ENCODE assay signal across 23 cellular contexts in the genomic region with DNA sequence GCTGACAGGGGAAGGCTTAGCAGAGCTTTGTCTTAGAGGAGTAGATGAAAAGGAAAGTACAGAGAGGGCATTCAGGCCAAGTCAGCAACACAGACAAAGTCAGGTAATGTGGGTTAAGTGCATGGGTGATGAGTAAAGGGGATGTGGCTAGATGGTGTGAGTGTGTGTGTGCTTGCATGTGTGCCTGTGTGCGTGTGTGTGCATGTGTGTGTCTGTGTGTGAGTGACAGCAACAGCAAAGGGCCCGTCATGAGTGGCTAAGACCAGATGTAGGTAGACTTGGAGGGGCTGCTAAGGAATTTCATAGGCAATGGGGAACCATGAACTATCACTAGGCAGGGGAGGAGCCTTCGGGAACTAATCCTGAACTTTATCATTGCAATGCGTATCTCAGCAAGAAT. TPM values are rescaled to one million over a fixed set of nuclear protein-coding genes. Genes with fewer than 3 reads are reported as not detected.
DNase-seq lines count a peak whose midpoint lies in the region; ATAC-seq, FAIRE-seq and TF ChIP-seq lines count a peak whose summit lies in the region.
"Had no signal": no experiment of that assay in that cellular context is flagged by ENCODE, and none has a peak within 500 bp of the region (broad histone marks: within the 10 kb centered on the region; RNA-seq: fewer than 3 reads in every experiment).

No MANE protein-coding gene starts in this region.

- H3K4me1 ChIP-seq in mammary epithelial cell (ENCODE audit: insufficient read depth, low read length) (no peaks in the 10 kb centered on the region), breast epithelium (no peaks in the 10 kb centered on the region), H1 (replicated peaks in 1 of 4; ENCODE audit: control insufficient read depth in 3 of 4, insufficient read depth in 4 of 4, low read length in 3 of 4) (peaks cover 0 to 25% (median 13%) of the 10 kb centered on the region in 4 experiments; a peak in 6 of 7 replicates), mesendoderm (ENCODE audit: control insufficient read depth, low read depth, low read length) (peaks cover 11% of the 10 kb centered on the region)
- H3K4me1 ChIP-seq: A549 had no signal

- no peak for ATAC-seq in GM18858 (IDR thresholded peaks at IDR 0.05; ENCODE audit: unreplicated experiment)
- ATAC-seq: A549, HCT116, HepG2 had no signal

- 77% methylated on average over 4 of the region's 4 CpGs for WGBS in mammary epithelial cell (ENCODE audit: low coverage, missing lambda C conversion rate)
- WGBS in H1 (ENCODE audit: extremely low coverage in 1 of 2, insufficient coverage in 1 of 2, insufficient read length in 1 of 2, insufficient replicate concordance in 2 of 2, low coverage in 1 of 2, low lambda C conversion rate in 2 of 2, missing lambda C conversion rate in 1 of 2), 2 experiments, result 90% methylated on average over 4 of the region's 4 CpGs; no CpG with 5 or more reads in 1 of the 2 experiments
- WGBS in mesendoderm (ENCODE audit: extremely low coverage, insufficient coverage, low lambda C conversion rate), result no CpG with 5 or more reads among the region's 4 CpGs

- no peak for TF ChIP-seq EP300 in H1 (IDR thresholded peaks at IDR 0.05; ENCODE audit: borderline replicate concordance in 1 of 2, low read depth in 2 of 2, low read length in 2 of 2)

- H4K91ac ChIP-seq in H1 (replicated peaks; ENCODE audit: insufficient read length, low read length), result peak overlapping the region; percentile 49

- H4K20me1 ChIP-seq in mammary epithelial cell (ENCODE audit: insufficient read depth, low read length) (peaks cover 2% of the 10 kb centered on the region), H1 (replicated peaks in 1 of 2; ENCODE audit: control insufficient read depth in 1 of 2, insufficient read depth in 2 of 2, low read length in 2 of 2) (peaks cover 1 to 6% of the 10 kb centered on the region in 2 experiments)

- TF ChIP-seq CTCF in mammary epithelial cell (conservative IDR thresholded peaks at IDR 0.05 in 1 of 2, IDR thresholded peaks at IDR 0.05 in 1 of 2; ENCODE audit: extremely low read depth in 1 of 2, insufficient read depth in 1 of 2, low read depth in 1 of 2, low read length in 2 of 2) (no peak), breast epithelium (IDR thresholded peaks at IDR 0.05) (no peak), H1 (IDR thresholded peaks at IDR 0.05; ENCODE audit: control extremely low read depth in 1 of 3, insufficient read depth in 1 of 3, low read depth in 1 of 3, low read length in 3 of 3) (no peak)

- H3K23me2 ChIP-seq in H1 (ENCODE audit: low read depth, low read length), result peaks cover 13% of the 10 kb centered on the region; the same call in 1 of the 2 replicates

- TF ChIP-seq POLR2A in breast epithelium (IDR thresholded peaks at IDR 0.05) (no peak), H1 (IDR thresholded peaks at IDR 0.05; ENCODE audit: control extremely low read depth in 1 of 2, low read depth in 2 of 2, low read length in 2 of 2) (no peak)

- peak overlapping the region; percentile 24; the same call in 1 of the 2 replicates for H3K18ac ChIP-seq in H1 (ENCODE audit: extremely low read depth, low read length)
- H3K18ac ChIP-seq in mesendoderm (ENCODE audit: low read length), result no peak overlapping the region

- no peak overlapping the region for H3K23ac ChIP-seq in H1 (ENCODE audit: insufficient read length)
- peak overlapping the region; percentile 11 for H3K23ac ChIP-seq in mesendoderm (ENCODE audit: low read length)

- peak overlapping the region; percentile 72; the same call in 1 of the 2 replicates for H2BK12ac ChIP-seq in H1 (ENCODE audit: low read depth, low read length)

- in situ Hi-C loops in mammary epithelial cell (cut with MboI; ENCODE audit: low sequenced_read_pairs in 2 of 2), result no loop called here

- no peak overlapping the region for H2BK20ac ChIP-seq in H1 (ENCODE audit: low read length)

- no peak overlapping the region; the same call in 1 of the 2 replicates for H2BK5ac ChIP-seq in H1 (ENCODE audit: low read depth, low read length)
- peak overlapping the region; percentile 14 for H2BK5ac ChIP-seq in mesendoderm (ENCODE audit: low read length)

- H3K27ac ChIP-seq in mammary epithelial cell (ENCODE audit: insufficient read depth, low read depth, low read length), result no peak overlapping the region
- H3K27ac ChIP-seq in breast epithelium, result no peak overlapping the region
- no peak overlapping the region for H3K27ac ChIP-seq in H1 (ENCODE audit: low read depth, low read length)
- H3K27ac ChIP-seq in mesendoderm (ENCODE audit: low read depth, low read length), result no peak overlapping the region
- H3K27ac ChIP-seq: 22Rv1, A549, BLaER1, GM23248 had no signal

- H3K36me3 ChIP-seq in mammary epithelial cell (ENCODE audit: insufficient read depth, low read length) (no peaks in the 10 kb centered on the region), breast epithelium (no peaks in the 10 kb centered on the region), H1 (ENCODE audit: control insufficient read depth in 2 of 4, insufficient read depth in 4 of 4, low read length in 3 of 4) (no peaks in the 10 kb centered on the region), mesendoderm (ENCODE audit: control insufficient read depth, insufficient read depth, low read length) (no peaks in the 10 kb centered on the region)
- H3K36me3 ChIP-seq: BLaER1 had no signal

- H3K27me3 ChIP-seq in mammary epithelial cell (ENCODE audit: insufficient read depth, low read length) (no peaks in the 10 kb centered on the region), breast epithelium (peaks cover 5 to 44% of the 10 kb centered on the region in 2 donors), H1 (replicated peaks in 1 of 4; ENCODE audit: control insufficient read depth in 3 of 4, extremely low read depth in 1 of 4, insufficient read depth in 3 of 4, low read length in 3 of 4) (peaks cover 3 to 16% (median 15%) of the 10 kb centered on the region in 4 experiments), mesendoderm (ENCODE audit: insufficient read depth, low read length, poor library complexity) (no peaks in the 10 kb centered on the region)
- H3K27me3 ChIP-seq: BLaER1 had no signal

- no peak overlapping the region for H2BK15ac ChIP-seq in H1 (ENCODE audit: low read length)
- no peak overlapping the region for H2BK15ac ChIP-seq in mesendoderm (replicated peaks; ENCODE audit: low read depth)

- dilution Hi-C loops in mammary epithelial cell (cut with HindIII; ENCODE audit: low sequenced_read_pairs), result loop anchor here (5.0 to 10.0 kb wide), 2 partner anchors 96 to 347 kb away; no protein-coding TSS in a partner anchor

- 0 out of 2 replicates have a peak overlapping the region, but pooled peaks have one; percentile 16 for H2AK5ac ChIP-seq in H1 (ENCODE audit: low read depth, low read length)
- H2AK5ac ChIP-seq in mesendoderm (ENCODE audit: low read length), result no peak overlapping the region

- H3K9me3 ChIP-seq in mammary epithelial cell (replicated peaks; ENCODE audit: insufficient read depth, low read length) (no peaks in the 10 kb centered on the region), breast epithelium (no peaks in the 10 kb centered on the region), H1 (ENCODE audit: insufficient read depth in 2 of 2, low read depth in 1 of 2, low read length in 1 of 2) (no peaks in the 10 kb centered on the region)
- H3K9me3 ChIP-seq: A549, BLaER1 had no signal

- DNase-seq in mammary epithelial cell, result peak; percentile 12
- no peak for DNase-seq in breast epithelium (ENCODE audit: low spot score in 2 of 2)
- DNase-seq in H1 (ENCODE audit: low read depth in 1 of 2, low spot score in 2 of 2), result no peak
- peak; percentile 42 for DNase-seq in mesendoderm
- peak; percentile 23 for DNase-seq in posterior vena cava (ENCODE audit: low spot score)
- DNase-seq in SHP77 treated with DMSO at 0.1 percent for 48 hours (lab: John Stamatoyannopoulos, UW), result no peak
- DNase-seq in OCI-M2 (lab: John Stamatoyannopoulos, UW; ENCODE audit: unreplicated experiment), result no peak
- DNase-seq: CD4-positive, alpha-beta memory T cell; DMS153; DMS79; GDM1; GM23248 had no signal

- H3K4ac ChIP-seq in H1 (replicated peaks; ENCODE audit: insufficient read length, low read depth, low read length) (no peak overlapping the region), mesendoderm (ENCODE audit: low read depth, low read length) (no peak overlapping the region)

- H3K79me2 ChIP-seq in mammary epithelial cell (ENCODE audit: insufficient read depth, low read length) (no peaks in the 10 kb centered on the region), H1 (ENCODE audit: control insufficient read depth in 1 of 2, insufficient read depth in 2 of 2, low read length in 2 of 2) (no peaks in the 10 kb centered on the region), mesendoderm (ENCODE audit: control insufficient read depth, insufficient read depth, low read length) (no peaks in the 10 kb centered on the region)

- no peak for TF ChIP-seq RAD21 in H1 (IDR thresholded peaks at IDR 0.05 in 1 of 2, conservative IDR thresholded peaks at IDR 0.05 in 1 of 2; ENCODE audit: low read depth in 2 of 2, low read length in 2 of 2)

- no peak overlapping the region for H3K56ac ChIP-seq in H1 (replicated peaks; ENCODE audit: insufficient read length, low read depth, low read length)
- peak overlapping the region; percentile 66 for H3K56ac ChIP-seq in mesendoderm (ENCODE audit: low read length)

- no peak overlapping the region for H4K5ac ChIP-seq in H1 (ENCODE audit: insufficient read length, low read depth, low read length)
- no peak overlapping the region for H4K5ac ChIP-seq in mesendoderm (ENCODE audit: low read length)

- H4K8ac ChIP-seq in H1 (ENCODE audit: extremely low read depth, insufficient read depth, low read length) (no peak overlapping the region), mesendoderm (ENCODE audit: low read depth, low read length) (no peak overlapping the region)

- H3K14ac ChIP-seq in H1 (ENCODE audit: insufficient read length), result no peak overlapping the region

- CTCF ChIA-PET in mammary epithelial cell (lab: Charles Lee; ENCODE audit: low non-redundant PET) (no interaction called here), H1 (lab: Charles Lee; ENCODE audit: partially characterized antibody) (interaction anchor here (0.7 to 1.2 kb wide), 5 partner anchors 9 to 109 kb away, joined by 3 to 5 read pairs (median 4); no protein-coding TSS in a partner anchor)

- H2BK120ac ChIP-seq in H1 (replicated peaks; ENCODE audit: low read depth, low read length) (no peak overlapping the region), mesendoderm (ENCODE audit: low read depth, low read length) (no peak overlapping the region)

- H3K4me3 ChIP-seq in mammary epithelial cell (replicated peaks in 1 of 3; ENCODE audit: insufficient read depth in 1 of 3, low read depth in 2 of 3, low read length in 3 of 3) (no peak overlapping the region), breast epithelium (no peak overlapping the region), H1 (ENCODE audit: extremely low read depth in 1 of 4, insufficient read depth in 2 of 4, low read depth in 3 of 4, low read length in 4 of 4) (no peak overlapping the region), mesendoderm (ENCODE audit: low read length) (no peak overlapping the region)
- H3K4me3 ChIP-seq: A549, BLaER1, GM23248 had no signal

- H3K9ac ChIP-seq in mammary epithelial cell (ENCODE audit: insufficient read depth, low read length) (no peak overlapping the region), H1 (replicated peaks in 1 of 4; ENCODE audit: extremely low read depth in 1 of 4, low read depth in 3 of 4, low read length in 3 of 4) (no peak overlapping the region), mesendoderm (ENCODE audit: low read length) (peak overlapping the region; percentile 10)
- H3K9ac ChIP-seq: BLaER1, GM23248 had no signal

- intact Hi-C loops in mammary epithelial cell (cut with micrococcal nuclease), result no loop called here
- intact Hi-C loops in breast epithelium (cut with DNase I; ENCODE audit: low total_unique reads), result no loop called here
- intact Hi-C loops in posterior vena cava (cut with DNase I), result no loop called here

- no TSS peak for BruUV-seq in mammary epithelial cell (replicated peaks; lab: Mats Ljungman, UMichigan)

- H3K4me2 ChIP-seq in mammary epithelial cell (ENCODE audit: insufficient read depth, low read depth, low read length) (no peak overlapping the region), H1 (ENCODE audit: insufficient read depth in 1 of 2, low read depth in 2 of 2, low read length in 2 of 2) (no peak overlapping the region), mesendoderm (ENCODE audit: low read length) (no peak overlapping the region)
- H3K4me2 ChIP-seq: A549, BLaER1 had no signal

- POLR2A ChIA-PET in H1 (lab: Charles Lee; ENCODE audit: partially characterized antibody), result interaction anchor here (1.0 kb wide), 2 partner anchors 19 to 28 kb away, joined by 3 read pairs; no protein-coding TSS in a partner anchor

- FAIRE-seq in H1 (lab: Jason Lieb, UNC), result no peak
- FAIRE-seq: A549, GM19239, H54, HepG2 had no signal

- no peak overlapping the region for H2AFZ ChIP-seq in mammary epithelial cell (ENCODE audit: low read depth, low read length)
- no peak overlapping the region for H2AFZ ChIP-seq in H1 (ENCODE audit: low read length)
- H2AFZ ChIP-seq: GM23248 had no signal

- no peaks in the 10 kb centered on the region for H3K79me1 ChIP-seq in H1 (ENCODE audit: low read depth, low read length)
- no peaks in the 10 kb centered on the region for H3K79me1 ChIP-seq in mesendoderm (ENCODE audit: low read length)

RNA-seq across cellular contexts. Expression of a gene that starts 2.2 kb away (rescaled TPM):
- total RNA-seq in mammary epithelial cell, result not detected
- not detected for polyA plus RNA-seq in mammary epithelial cell
- not detected for polyA minus RNA-seq in mammary epithelial cell
- total RNA-seq in breast epithelium, result under 1 TPM in 2 of 3 donors, not detected in 1; 0.15 to 0.33 TPM
- 3.0 and 3.3 TPM in 2 replicates for total RNA-seq in H1 (2021; fragmentation: NEBNext Ultra II Directional; extraction: Animal tissue kit (Norgen Biotek cat#: 25700))
- polyA plus RNA-seq in H1 (2011; rRNA removed), result 1.0 and 2.2 TPM in 2 replicates
- 1.6 TPM for polyA plus RNA-seq in H1 (2011; cell fraction: cytosol; rRNA removed)
- 10.5 TPM for polyA plus RNA-seq in H1 (2011; cell fraction: nucleus; rRNA removed)
- 1.7 to 2.0 TPM (median 1.9 TPM) in 4 replicates for polyA plus RNA-seq in H1 (2012, experiment 1 of 2)
- polyA plus RNA-seq in H1 (2012, experiment 2 of 2), result 0.84 TPM
- polyA plus RNA-seq in H1 (2013, experiment 1 of 2), result 0.75 TPM
- 0.68 TPM for polyA plus RNA-seq in H1 (2013, experiment 2 of 2)
- polyA minus RNA-seq in H1 (2011; rRNA and poly(A)+ RNA removed), result 1.8 and 3.0 TPM in 2 replicates
- 0.59 TPM for polyA minus RNA-seq in H1 (2011; cell fraction: cytosol; rRNA and poly(A)+ RNA removed)
- polyA minus RNA-seq in H1 (2011; cell fraction: nucleus; rRNA and poly(A)+ RNA removed), result 8.6 TPM
- polyA plus RNA-seq in mesendoderm (2013, experiment 1 of 2), result 1.5 TPM
- 1.4 TPM for polyA plus RNA-seq in mesendoderm (2013, experiment 2 of 2)
- total RNA-seq in posterior vena cava, result under 1 TPM; 0.09 to 0.10 TPM
- total RNA-seq: CD4-positive, alpha-beta memory T cell; Daoy; GM23248 had no signal
- polyA plus RNA-seq: CD14-positive monocyte; CD4-positive, alpha-beta memory T cell; IgD-negative memory B cell had no signal

RNA-seq across cellular contexts. Expression of a gene that starts 14.6 kb away (rescaled TPM):
- total RNA-seq in mammary epithelial cell (not detected), breast epithelium (10 to 100 TPM in 1 of 3 donors, 1 to 10 TPM in 2; 2.9 to 13.4 (median 7.5) TPM), posterior vena cava (10 to 100 TPM in 1 of 2 donors, 1 to 10 TPM in 1; 5.3 to 15.6 TPM)
- polyA plus RNA-seq in mammary epithelial cell (not detected), H1 (2011; rRNA removed) (40.7 and 67.4 TPM in 2 replicates)
- not detected for polyA minus RNA-seq in mammary epithelial cell
- total RNA-seq in H1 (2021; fragmentation: NEBNext Ultra II Directional; extraction: Animal tissue kit (Norgen Biotek cat#: 25700)), result 28.8 and 31.5 TPM in 2 replicates
- polyA plus RNA-seq in H1 (2011; cell fraction: cytosol; rRNA removed), result 38.3 TPM
- 98.5 TPM for polyA plus RNA-seq in H1 (2011; cell fraction: nucleus; rRNA removed)
- 29.4 to 44.2 TPM (median 42.1 TPM) in 4 replicates for polyA plus RNA-seq in H1 (2012, experiment 1 of 2)
- 35.2 TPM for polyA plus RNA-seq in H1 (2012, experiment 2 of 2)
- polyA plus RNA-seq in H1 (2013, experiment 1 of 2), result 26.2 TPM
- 24.4 TPM for polyA plus RNA-seq in H1 (2013, experiment 2 of 2)
- polyA minus RNA-seq in H1 (2011; rRNA and poly(A)+ RNA removed), result 12.0 and 13.2 TPM in 2 replicates
- 20.3 TPM for polyA minus RNA-seq in H1 (2011; cell fraction: cytosol; rRNA and poly(A)+ RNA removed)
- polyA minus RNA-seq in H1 (2011; cell fraction: nucleus; rRNA and poly(A)+ RNA removed), result 32.0 TPM
- 20.5 TPM for polyA plus RNA-seq in mesendoderm (2013, experiment 1 of 2)
- polyA plus RNA-seq in mesendoderm (2013, experiment 2 of 2), result 19.9 TPM
- total RNA-seq: CD4-positive, alpha-beta memory T cell had no signal
- polyA plus RNA-seq: CD14-positive monocyte; CD4-positive, alpha-beta memory T cell; IgD-negative memory B cell had no signal

Comparison
In these comparisons a context has a peak if more than half of its experiments do, and no peak if none do; other contexts are left out.
1. DNase-seq: peak in mammary epithelial cell (single experiment), mesendoderm (single experiment) and posterior vena cava (single experiment); none in breast epithelium (0 of 2), H1 (0 of 2), SHP77 treated with DMSO at 0.1 percent for 48 hours (single experiment) and OCI-M2 (single experiment).